Comparison of ENCODE assay signal across 8 cellular contexts in the genomic region with DNA sequence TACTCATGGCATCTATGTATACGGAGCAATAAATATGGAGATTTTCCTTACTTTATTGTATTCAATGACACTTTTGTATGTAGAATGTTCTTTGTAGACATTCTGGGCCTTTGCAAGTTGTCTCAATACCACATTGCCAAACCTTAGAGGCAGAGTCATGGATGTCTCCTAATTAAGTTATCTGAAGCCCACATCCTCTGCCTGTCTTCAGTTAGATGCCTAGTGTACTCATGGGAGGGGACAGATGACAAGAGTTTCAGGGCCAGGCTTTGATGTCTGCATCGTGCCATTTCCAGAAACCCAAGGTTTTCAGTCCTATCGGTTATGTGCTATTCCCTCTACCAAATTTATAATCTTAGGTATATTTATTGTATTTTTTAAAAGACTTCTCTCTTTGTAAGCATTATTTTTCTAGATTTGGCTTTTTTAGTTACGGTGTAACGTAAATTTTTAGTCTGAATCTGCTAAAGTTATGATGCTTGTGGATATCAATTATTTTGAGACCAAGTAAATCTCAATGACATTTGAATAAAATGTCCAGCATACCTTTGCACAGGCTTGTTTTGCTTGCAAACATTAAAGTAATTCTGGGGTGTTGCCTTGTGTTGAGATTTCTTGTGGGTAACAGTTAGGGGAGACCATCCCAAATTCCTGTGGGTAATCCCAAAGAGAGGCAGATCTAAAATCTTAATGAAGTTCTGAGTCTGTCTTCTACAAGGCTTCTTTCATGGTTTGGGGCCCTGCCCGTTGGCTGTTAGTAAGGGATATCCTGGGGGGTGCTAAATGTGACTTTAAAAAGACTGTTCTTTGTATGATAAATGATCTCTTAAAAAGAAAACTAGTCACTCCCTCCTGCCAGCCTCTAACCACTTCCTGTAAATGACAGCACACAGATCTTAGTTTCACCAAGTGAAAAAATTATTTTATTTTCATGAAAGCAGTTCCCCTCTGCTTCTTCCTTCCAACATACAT. TPM values are rescaled to one million over a fixed set of nuclear protein-coding genes. Genes with fewer than 3 reads are reported as not detected.
DNase-seq lines count a peak whose midpoint lies in the region; ATAC-seq and TF ChIP-seq lines count a peak whose summit lies in the region.

No MANE protein-coding gene starts in this region.

- H3K27ac ChIP-seq in brain microvascular endothelial cell, result peak overlapping the region; percentile 43

- H3K9me3 Mint-ChIP-seq in T-helper 1 cell treated with Interleukin-12 subunit alpha and Interleukin-12 subunit beta and Interleukin-4 antibody, amounts not matched to agents 30 μg/mL and 1 μg/mL, for 36 hours, result no peaks in the 10 kb centered on the region
- no peaks in the 10 kb centered on the region for H3K9me3 Mint-ChIP-seq in osteocyte (ENCODE audit: unreplicated experiment)

- no peaks in the 10 kb centered on the region for H3K27me3 ChIP-seq in brain microvascular endothelial cell (replicated peaks)

- H3K36me3 ChIP-seq in brain microvascular endothelial cell (replicated peaks), result no peaks in the 10 kb centered on the region

- ATAC-seq in HG03139 (IDR thresholded peaks at IDR 0.05; ENCODE audit: unreplicated experiment), result peak; percentile 41

- peaks cover 3% of the 10 kb centered on the region for H3K36me3 Mint-ChIP-seq in T-helper 1 cell treated with Interleukin-12 subunit alpha and Interleukin-12 subunit beta and Interleukin-4 antibody, amounts not matched to agents 30 μg/mL and 1 μg/mL, for 36 hours (ENCODE audit: low read depth)
- H3K36me3 Mint-ChIP-seq in osteocyte (ENCODE audit: unreplicated experiment), result no peaks in the 10 kb centered on the region

- peaks cover 71% of the 10 kb centered on the region for H3K4me1 Mint-ChIP-seq in T-helper 1 cell treated with Interleukin-12 subunit alpha and Interleukin-12 subunit beta and Interleukin-4 antibody, amounts not matched to agents 30 μg/mL and 1 μg/mL, for 36 hours (ENCODE audit: low read depth)
- H3K4me1 Mint-ChIP-seq in osteocyte (ENCODE audit: unreplicated experiment), result peaks cover 59% of the 10 kb centered on the region

- peak overlapping the region; percentile 96 for H3K27ac Mint-ChIP-seq in T-helper 1 cell treated with Interleukin-12 subunit alpha and Interleukin-12 subunit beta and Interleukin-4 antibody, amounts not matched to agents 30 μg/mL and 1 μg/mL, for 36 hours
- H3K27ac Mint-ChIP-seq in osteocyte (ENCODE audit: unreplicated experiment), result peak overlapping the region; percentile 96

- peak; percentile 69 for DNase-seq in Daoy (ENCODE audit: low read depth)
- DNase-seq in brain microvascular endothelial cell, result no peak
- DNase-seq in osteocyte (ENCODE audit: extremely low spot score, unreplicated experiment), result no peak
- no peak for DNase-seq in amniotic stem cell (lab: John Stamatoyannopoulos, UW)
- DNase-seq in iPS-NIHi7 (ENCODE audit: extremely low spot score), result no peak
- DNase-seq in ureter (ENCODE audit: low spot score), result no peak

- H3K27me3 Mint-ChIP-seq in T-helper 1 cell treated with Interleukin-12 subunit alpha and Interleukin-12 subunit beta and Interleukin-4 antibody, amounts not matched to agents 30 μg/mL and 1 μg/mL, for 36 hours (ENCODE audit: low read depth), result no peaks in the 10 kb centered on the region
- H3K27me3 Mint-ChIP-seq in osteocyte (ENCODE audit: unreplicated experiment), result no peaks in the 10 kb centered on the region

- TF ChIP-seq CTCF in brain microvascular endothelial cell (IDR thresholded peaks at IDR 0.05; ENCODE audit: low read depth, low read length, missing control alignments) (no peak), osteocyte (IDR thresholded peaks at IDR 0.05) (no peak)

- no peak overlapping the region for H3K4me3 ChIP-seq in brain microvascular endothelial cell (ENCODE audit: low read depth, low read length)

- H3K4me3 Mint-ChIP-seq in T-helper 1 cell treated with Interleukin-12 subunit alpha and Interleukin-12 subunit beta and Interleukin-4 antibody, amounts not matched to agents 30 μg/mL and 1 μg/mL, for 36 hours, result peak overlapping the region; percentile 66
- H3K4me3 Mint-ChIP-seq in osteocyte (ENCODE audit: unreplicated experiment), result no peak overlapping the region

- in situ Hi-C loops in brain microvascular endothelial cell (cut with HindIII; ENCODE audit: low pct_ligation_motif_present, low sequenced_read_pairs), result no loop called here

RNA-seq across cellular contexts. Expression of gene MACF1, which starts 8.0 kb away (rescaled TPM):
- total RNA-seq in Daoy (2014; rRNA removed; shearing (Covaris generic)), result 117 and 127 TPM in 2 replicates
- total RNA-seq in osteocyte, result 431 and 452 TPM in 2 replicates
- total RNA-seq in ureter, result 353 TPM
